Comparison of ENCODE assay signal across 27 cellular contexts in genomic region chr11:119347242-119347641, GRCh38. TPM values are rescaled to one million over a fixed set of nuclear protein-coding genes. Genes with fewer than 3 reads are reported as not detected.
A peak's percentile ranks its signal among the peaks of the same experiment; 100 is the strongest.
DNase-seq lines count a peak whose midpoint lies in the region; ATAC-seq and TF ChIP-seq lines count a peak whose summit lies in the region.
"Had no signal": no experiment of that assay in that cellular context is flagged by ENCODE, and none has a peak within 500 bp of the region (broad histone marks: within the 10 kb centered on the region; RNA-seq: fewer than 3 reads in every experiment).

No MANE protein-coding gene starts in this region.

- H3K4me3 Mint-ChIP-seq in neural progenitor cell = no peak overlapping the region
- H3K4me3 Mint-ChIP-seq: activated B cell treated with CpG ODN at 0.5 μM for 24 hours; CD14-positive monocyte; natural killer cell treated with Interleukin-12 subunit alpha and Interleukin-12 subunit beta and Interleukin-15 and Interleukin-18, amount 100 ng/mL, for 72 hours had no signal

- WGBS in thymus = 96% methylated on average over 2 of the region's 2 CpGs

- H3K4me1 ChIP-seq in right atrium auricular region (no peaks in the 10 kb centered on the region), neural progenitor cell (peaks cover 13% of the 10 kb centered on the region), thymus (ENCODE audit: control insufficient read depth, insufficient read depth, low read length) (no peaks in the 10 kb centered on the region), uterus (no peaks in the 10 kb centered on the region)
- H3K4me1 ChIP-seq: A549 had no signal

- no peaks in the 10 kb centered on the region for H3K79me2 ChIP-seq in neural progenitor cell (ENCODE audit: low read depth)

- no peaks in the 10 kb centered on the region for H4K20me1 ChIP-seq in neural progenitor cell (ENCODE audit: low read depth)

- H3K27ac Mint-ChIP-seq in neural progenitor cell = peak overlapping the region; percentile 81
- H3K27ac Mint-ChIP-seq: activated B cell treated with CpG ODN at 0.5 μM for 24 hours; natural killer cell treated with Interleukin-12 subunit alpha and Interleukin-12 subunit beta and Interleukin-15 and Interleukin-18, amount 100 ng/mL, for 72 hours; progenitor cell of endocrine pancreas had no signal

- peaks cover 34% of the 10 kb centered on the region for H3K4me1 Mint-ChIP-seq in neural progenitor cell
- H3K4me1 Mint-ChIP-seq: activated B cell treated with CpG ODN at 0.5 μM for 24 hours, CD14-positive monocyte had no signal

- TF ChIP-seq CTCF in right atrium auricular region (IDR thresholded peaks at IDR 0.05) = no peak
- no peak for TF ChIP-seq CTCF in neural progenitor cell (IDR thresholded peaks at IDR 0.05)
- no peak for TF ChIP-seq CTCF in uterus (IDR thresholded peaks at IDR 0.05)

- no peak for TF ChIP-seq POLR2A in uterus (IDR thresholded peaks at IDR 0.05)

- H3K4me3 ChIP-seq in right atrium auricular region (no peak overlapping the region), neural progenitor cell (no peak overlapping the region), thymus (ENCODE audit: low read length) (no peak overlapping the region), uterus (no peak overlapping the region)
- H3K4me3 ChIP-seq: A549, dorsolateral prefrontal cortex, spleen had no signal

- ATAC-seq in left ventricle myocardium superior = peak; percentile 7
- ATAC-seq in GM19351 (IDR thresholded peaks at IDR 0.05; ENCODE audit: unreplicated experiment) = no peak
- ATAC-seq: A549; natural killer cell treated with Interleukin-12 subunit alpha and Interleukin-12 subunit beta and Interleukin-15 and Interleukin-18, amount 100 ng/mL, for 72 hours had no signal

- no peak overlapping the region for H3K4me2 ChIP-seq in neural progenitor cell
- H3K4me2 ChIP-seq: A549 had no signal

- H3K9me3 ChIP-seq in right atrium auricular region = no peaks in the 10 kb centered on the region
- H3K9me3 ChIP-seq in neural progenitor cell (ENCODE audit: low read depth) = no peaks in the 10 kb centered on the region
- H3K9me3 ChIP-seq in thymus (ENCODE audit: control insufficient read depth) = no peaks in the 10 kb centered on the region
- no peaks in the 10 kb centered on the region for H3K9me3 ChIP-seq in uterus
- H3K9me3 ChIP-seq: A549, spleen had no signal

- H3K27me3 Mint-ChIP-seq in neural progenitor cell (ENCODE audit: insufficient read depth, low read depth) = peaks cover 17% of the 10 kb centered on the region

- no peak overlapping the region for H2AFZ ChIP-seq in neural progenitor cell (replicated peaks)

- H3K9me3 Mint-ChIP-seq in neural progenitor cell = peaks cover 3% of the 10 kb centered on the region
- H3K9me3 Mint-ChIP-seq: activated B cell treated with CpG ODN at 0.5 μM for 24 hours; CD14-positive monocyte; natural killer cell treated with Interleukin-12 subunit alpha and Interleukin-12 subunit beta and Interleukin-15 and Interleukin-18, amount 100 ng/mL, for 72 hours had no signal

- H3K27ac ChIP-seq in right atrium auricular region (no peak overlapping the region), neural progenitor cell (no peak overlapping the region), thymus (ENCODE audit: low read depth) (peak overlapping the region; percentile 11), uterus (no peak overlapping the region)
- H3K27ac ChIP-seq: A549, dorsolateral prefrontal cortex, epithelial cell of prostate, spleen had no signal

- no peak for DNase-seq in left ventricle myocardium superior
- DNase-seq in right atrium auricular region (ENCODE audit: low spot score) = no peak
- DNase-seq in fibroblast of gingiva (ENCODE audit: low read depth) = peak; percentile 87
- no peak for DNase-seq in neural progenitor cell (ENCODE audit: low spot score)
- DNase-seq in uterus = no peak
- DNase-seq in activated CD8-positive, alpha-beta memory T cell treated with anti-CD3 and anti-CD28 coated beads, Interleukin-2, amount 50 U/mL, for 4 hours = no peak
- DNase-seq: activated B cell treated with CpG ODN at 0.5 μM for 24 hours; activated CD4-positive, alpha-beta T cell treated with anti-CD3 and anti-CD28 coated beads, Interleukin-2, amount 50 U/mL, for 48 hours; activated gamma-delta T cell; amniotic stem cell; dorsolateral prefrontal cortex; left cardiac atrium; NCI-H1105 treated with DMSO at 0.1 percent for 48 hours; NCI-H2107; NCI-H524; T1000 had no signal

- H3K27me3 ChIP-seq in right atrium auricular region (no peaks in the 10 kb centered on the region), neural progenitor cell (peaks cover 14% of the 10 kb centered on the region), thymus (ENCODE audit: control insufficient read depth, insufficient read depth) (peaks cover 16% of the 10 kb centered on the region), uterus (no peaks in the 10 kb centered on the region)
- H3K27me3 ChIP-seq: dorsolateral prefrontal cortex had no signal

- intact Hi-C loops in left ventricle myocardium superior (cut with micrococcal nuclease) = no loop called here
- intact Hi-C loops in uterus (cut with DNase I; ENCODE audit: low total_unique reads) = no loop called here

- H3K36me3 ChIP-seq in right atrium auricular region (no peaks in the 10 kb centered on the region), neural progenitor cell (no peaks in the 10 kb centered on the region), thymus (ENCODE audit: control insufficient read depth, insufficient read depth) (no peaks in the 10 kb centered on the region), uterus (no peaks in the 10 kb centered on the region)
- H3K36me3 ChIP-seq: spleen had no signal

- H3K9ac ChIP-seq in neural progenitor cell = no peak overlapping the region

- peaks cover 12% of the 10 kb centered on the region for H3F3A ChIP-seq in neural progenitor cell (ENCODE audit: low read depth)

- H3K36me3 Mint-ChIP-seq in neural progenitor cell = no peaks in the 10 kb centered on the region
- H3K36me3 Mint-ChIP-seq: CD14-positive monocyte; natural killer cell treated with Interleukin-12 subunit alpha and Interleukin-12 subunit beta and Interleukin-15 and Interleukin-18, amount 100 ng/mL, for 72 hours had no signal

RNA-seq across cellular contexts. Expression of gene MFRP, which starts 0.7 kb away (rescaled TPM):
- total RNA-seq in left ventricle myocardium superior = not detected
- total RNA-seq in right atrium auricular region = not detected
- total RNA-seq in neural progenitor cell (ENCODE audit: low replicate concordance) = not detected in 2 replicates
- 0.05 TPM for polyA plus RNA-seq in thymus
- under 1 TPM in 2 of 4 donors, not detected in 2; 0.07 to 0.26 TPM for total RNA-seq in uterus
- total RNA-seq: activated B cell treated with CpG ODN at 0.5 μM for 24 hours; cardiac septum; left cardiac atrium; mesenteric fat pad; natural killer cell treated with Interleukin-12 subunit alpha and Interleukin-12 subunit beta and Interleukin-15 and Interleukin-18, amount 100 ng/mL, for 72 hours; progenitor cell of endocrine pancreas; subcutaneous adipose tissue had no signal
- polyA plus RNA-seq: A549, CD14-positive monocyte had no signal

RNA-seq across cellular contexts. Expression of gene C1QTNF5, which starts 6.6 kb away (rescaled TPM):
- total RNA-seq in left ventricle myocardium superior = 14.4 TPM
- 10 to 100 TPM; 41.4 to 47.4 TPM for total RNA-seq in right atrium auricular region
- 0.90 and 3.4 TPM in 2 replicates for total RNA-seq in neural progenitor cell (ENCODE audit: low replicate concordance)
- polyA plus RNA-seq in thymus = 8.6 TPM
- total RNA-seq in uterus = 10 to 100 TPM in 3 of 4 donors, 1 to 10 TPM in 1; 6.5 to 40.2 (median 35.7) TPM
- total RNA-seq: activated B cell treated with CpG ODN at 0.5 μM for 24 hours; natural killer cell treated with Interleukin-12 subunit alpha and Interleukin-12 subunit beta and Interleukin-15 and Interleukin-18, amount 100 ng/mL, for 72 hours had no signal
- polyA plus RNA-seq: A549, CD14-positive monocyte had no signal

RNA-seq across cellular contexts. Expression of gene RNF26, which starts 12.9 kb away (rescaled TPM):
- 13.2 TPM for total RNA-seq in left ventricle myocardium superior
- total RNA-seq in right atrium auricular region = 10 to 100 TPM in 1 of 2 donors, 1 to 10 TPM in 1; 8.2 to 10.3 TPM
- 17.1 and 48.2 TPM in 2 replicates for total RNA-seq in neural progenitor cell (ENCODE audit: low replicate concordance)
- polyA plus RNA-seq in thymus = 9.0 TPM
- total RNA-seq in uterus = 10 to 100 TPM in 1 of 4 donors, 1 to 10 TPM in 3; 3.3 to 23.1 (median 6.8) TPM

RNA-seq across cellular contexts. Expression of gene MCAM, which starts 30.3 kb away (rescaled TPM):
- total RNA-seq in left ventricle myocardium superior (44.7 TPM), right atrium auricular region (100 to 1,000 TPM; 356 to 509 TPM), neural progenitor cell (ENCODE audit: low replicate concordance) (23.3 and 28.2 TPM in 2 replicates), uterus (100 to 1,000 TPM; 228 to 564 (median 354) TPM)
- 54.4 TPM for polyA plus RNA-seq in thymus
- polyA plus RNA-seq: CD14-positive monocyte had no signal

RNA-seq across cellular contexts. Expression of gene USP2, which starts 34.2 kb away (rescaled TPM):
- total RNA-seq in left ventricle myocardium superior (173 TPM), right atrium auricular region (10 to 100 TPM; 38.9 to 58.7 TPM), neural progenitor cell (ENCODE audit: low replicate concordance) (2.1 and 2.6 TPM in 2 replicates), uterus (10 to 100 TPM in 1 of 4 donors, 1 to 10 TPM in 1, under 1 TPM in 1, not detected in 1; 0.29 to 28.2 (median 2.1) TPM)
- polyA plus RNA-seq in thymus = 1.2 TPM
- total RNA-seq: natural killer cell treated with Interleukin-12 subunit alpha and Interleukin-12 subunit beta and Interleukin-15 and Interleukin-18, amount 100 ng/mL, for 72 hours had no signal
- polyA plus RNA-seq: CD14-positive monocyte had no signal
